ENCODE assay signal across 12 cellular contexts in the genomic region with DNA sequence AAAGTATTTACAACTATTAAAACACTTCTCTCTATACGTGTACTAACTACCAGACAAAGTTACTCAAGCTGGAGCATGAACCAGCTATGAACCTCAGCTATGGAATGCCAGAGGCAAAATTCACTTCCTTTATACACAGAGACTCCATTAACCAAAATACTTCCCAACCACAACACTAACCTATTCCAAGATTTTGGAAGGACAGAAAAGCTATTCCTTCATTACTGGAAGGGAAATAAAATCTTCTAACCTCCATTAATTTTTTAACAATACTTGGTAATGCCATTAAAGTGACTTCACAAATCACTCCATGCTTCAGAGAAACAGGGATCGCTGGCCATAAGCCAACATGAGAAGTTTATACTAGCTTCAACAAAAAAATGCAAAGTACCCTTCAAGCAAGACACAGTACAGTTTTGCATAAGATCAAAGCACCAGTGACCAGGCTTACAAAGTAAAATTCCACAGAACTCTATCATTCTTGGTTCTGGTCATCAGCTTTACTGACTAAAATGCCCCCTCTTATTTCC. TPM values are rescaled to one million over a fixed set of nuclear protein-coding genes. Genes with fewer than 3 reads are reported as not detected.
DNase-seq lines count a peak whose midpoint lies in the region; ATAC-seq, FAIRE-seq and TF ChIP-seq lines count a peak whose summit lies in the region.
"Had no signal": no experiment of that assay in that cellular context is flagged by ENCODE, and none has a peak within 500 bp of the region (broad histone marks: within the 10 kb centered on the region; RNA-seq: fewer than 3 reads in every experiment).

No MANE protein-coding gene starts in this region.

- H2AFZ ChIP-seq in K562 (ENCODE audit: low read depth, low read length) = no peak overlapping the region

- H3K36me3 ChIP-seq in HUES64 (ENCODE audit: insufficient read depth, low read length) (peaks cover 44% of the 10 kb centered on the region), K562 (ENCODE audit: control insufficient read depth, insufficient read depth, low read length) (peaks cover 70% of the 10 kb centered on the region), lung (ENCODE audit: control insufficient read depth in 2 of 2, insufficient read depth in 2 of 2, low read length in 2 of 2) (peaks cover 10 to 11% of the 10 kb centered on the region in 2 donors)

- H3K27me3 ChIP-seq in HUES64 (ENCODE audit: insufficient read depth, low read length) (no peaks in the 10 kb centered on the region), K562 (ENCODE audit: control insufficient read depth in 2 of 2, insufficient read depth in 2 of 2, low read length in 2 of 2) (no peaks in the 10 kb centered on the region), lung (ENCODE audit: control insufficient read depth, insufficient read depth) (no peaks in the 10 kb centered on the region)

- H3K9ac ChIP-seq in HUES64 (ENCODE audit: low read depth, low read length) (no peak overlapping the region), K562 (ENCODE audit: insufficient read depth in 1 of 2, low read depth in 2 of 2, low read length in 2 of 2) (no peak overlapping the region)

- TF ChIP-seq CTCF in AG09319 (IDR thresholded peaks at IDR 0.05; ENCODE audit: low read depth, low read length) (no peak), K562 (IDR thresholded peaks at IDR 0.05 in 2 of 3, conservative IDR thresholded peaks at IDR 0.05 in 1 of 3; ENCODE audit: insufficient read depth in 2 of 3, low read depth in 1 of 3, low read length in 3 of 3) (no peak), lung (IDR thresholded peaks at IDR 0.05; ENCODE audit: control extremely low read depth, extremely low read depth) (no peak)

- in situ Hi-C loops in K562 (cut with MboI) = no loop called here

- CTCF ChIA-PET in K562 (lab: Yijun Ruan, JAX; ENCODE audit: low intra/inter-chr PET ratio) = no interaction called here

- BruUV-seq in K562 (replicated peaks; lab: Mats Ljungman, UMichigan) = no TSS peak

- H3K4me1 ChIP-seq in HUES64 (ENCODE audit: insufficient read depth, low read length) = peaks cover 22% of the 10 kb centered on the region
- H3K4me1 ChIP-seq in K562 (replicated peaks in 1 of 2; ENCODE audit: control insufficient read depth in 2 of 2, insufficient read depth in 2 of 2, low read length in 2 of 2) = no peaks in the 10 kb centered on the region
- H3K4me1 ChIP-seq in lung (ENCODE audit: control insufficient read depth in 2 of 2, insufficient read depth in 2 of 2, low read length in 2 of 2) = peaks cover 4 to 40% of the 10 kb centered on the region in 2 donors

- intact Hi-C loops in K562 (cut with micrococcal nuclease) = no loop called here

- no peaks in the 10 kb centered on the region for H3K9me3 ChIP-seq in HUES64 (ENCODE audit: insufficient read depth, low read depth, low read length)
- H3K9me3 ChIP-seq in K562 (replicated peaks; ENCODE audit: control insufficient read depth, insufficient read depth, low read depth, low read length) = no peaks in the 10 kb centered on the region
- H3K9me3 ChIP-seq in lung (ENCODE audit: control insufficient read depth in 2 of 2, insufficient read depth in 1 of 2, low read length in 1 of 2) = no peaks in the 10 kb centered on the region

- FAIRE-seq in K562 (lab: Jason Lieb, UNC) = peak; percentile 55
- FAIRE-seq: H1 had no signal

- no peak overlapping the region for H3K4me2 ChIP-seq in K562 (ENCODE audit: insufficient read depth, low read length)

- DNase-seq in AG09319 (ENCODE audit: extremely low read depth, low read depth) = peak; percentile 54
- DNase-seq in K562 (ENCODE audit: extremely low read depth in 1 of 4, low spot score in 3 of 4) = no peak
- DNase-seq in lung (ENCODE audit: low spot score) = no peak
- no peak for DNase-seq in pons (ENCODE audit: low spot score)
- DNase-seq in stimulated activated CD4-positive, alpha-beta T cell treated with anti-CD3 and anti-CD28 coated beads, Interleukin-4, amount 100 ng/mL, for 4 hours = no peak
- no peak for DNase-seq in caudate nucleus (lab: John Stamatoyannopoulos, UW)
- DNase-seq: activated naive CD4-positive, alpha-beta T cell treated with anti-CD3 and anti-CD28 coated beads for 36 hours; GDM1; KBM-7 had no signal

- peaks cover 43% of the 10 kb centered on the region for H4K20me1 ChIP-seq in K562 (replicated peaks; ENCODE audit: control insufficient read depth, insufficient read depth, low read length)

- H3K4me3 ChIP-seq in HUES64 (ENCODE audit: low read length) (no peak overlapping the region), K562 (no peak overlapping the region), lung (no peak overlapping the region)

- no peak for TF ChIP-seq EP300 in K562 (IDR thresholded peaks at IDR 0.05; ENCODE audit: low read length)

- TF ChIP-seq POLR2A in K562 (conservative IDR thresholded peaks at IDR 0.05) = no peak

- ATAC-seq in K562 (no peak), lung (ENCODE audit: insufficient read depth, low FRiP score) (peak; percentile 43), GM18870 (IDR thresholded peaks at IDR 0.05; ENCODE audit: unreplicated experiment) (no peak)

- WGBS in HUES64 = 91% methylated on average over 2 of the region's 2 CpGs
- 83% methylated on average over 2 of the region's 2 CpGs for WGBS in K562 (ENCODE audit: insufficient coverage, low coverage, missing lambda C conversion rate)
- WGBS in lung, 2 donors = 46 to 64% methylated on average over 2 of the region's 2 CpGs

- no peak for TF ChIP-seq RAD21 in K562 (CRISPR knock-in tag; conservative IDR thresholded peaks at IDR 0.05 in 1 of 2, IDR thresholded peaks at IDR 0.05 in 1 of 2)

- POLR2A ChIA-PET in K562 (lab: Yijun Ruan, JAX) = interaction anchor here (0.7 to 2.6 kb wide), 7 partner anchors 9 to 58 kb away, joined by 3 to 6 read pairs (median 4); no protein-coding TSS in a partner anchor

- peak overlapping the region; percentile 1; the same call in 1 of the 2 replicates for H3K27ac ChIP-seq in HUES64 (ENCODE audit: low read depth, low read length)
- H3K27ac ChIP-seq in K562 (ENCODE audit: extremely low read depth, low read depth, low read length) = no peak overlapping the region
- H3K27ac ChIP-seq in lung (ENCODE audit: low read depth in 1 of 2, low read length in 1 of 2) = no peak overlapping the region
- no peak overlapping the region for H3K27ac ChIP-seq in caudate nucleus (ENCODE audit: low read depth, low read length)

- H3K79me2 ChIP-seq in K562 (ENCODE audit: control insufficient read depth, insufficient read depth, low read length) = peaks cover 97% of the 10 kb centered on the region

- no peaks in the 10 kb centered on the region for H3K9me1 ChIP-seq in K562 (ENCODE audit: control insufficient read depth, insufficient read depth, low read length)

TF ChIP-seq in K562, 482 proteins besides CTCF, POLR2A, EP300 and RAD21:
- TF ChIP-seq, protein P1, sequence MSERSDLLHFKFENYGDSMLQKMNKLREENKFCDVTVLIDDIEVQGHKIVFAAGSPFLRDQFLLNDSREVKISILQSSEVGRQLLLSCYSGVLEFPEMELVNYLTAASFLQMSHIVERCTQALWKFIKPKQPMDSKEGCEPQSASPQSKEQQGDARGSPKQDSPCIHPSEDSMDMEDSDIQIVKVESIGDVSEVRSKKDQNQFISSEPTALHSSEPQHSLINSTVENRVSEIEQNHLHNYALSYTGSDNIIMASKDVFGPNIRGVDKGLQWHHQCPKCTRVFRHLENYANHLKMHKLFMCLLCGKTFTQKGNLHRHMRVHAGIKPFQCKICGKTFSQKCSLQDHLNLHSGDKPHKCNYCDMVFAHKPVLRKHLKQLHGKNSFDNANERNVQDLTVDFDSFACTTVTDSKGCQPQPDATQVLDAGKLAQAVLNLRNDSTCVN (CRISPR knock-in tag; IDR thresholded peaks at IDR 0.05) = no peak
- peak; percentile 24; the same call in 1 of the 2 replicates for TF ChIP-seq NFIC (IDR thresholded peaks at IDR 0.05)
- no peak for TF ChIP-seq CREB1 (IDR thresholded peaks at IDR 0.05)
- no peak for TF ChIP-seq CREB1 (CRISPR knock-in tag; IDR thresholded peaks at IDR 0.05)
- no peak for TF ChIP-seq NFXL1 (CRISPR knock-in tag; IDR thresholded peaks at IDR 0.05)
TF ChIP-seq in K562: peak in this region for 1.

RNA-seq across cellular contexts. Expression of a gene that starts 58.0 kb away (rescaled TPM):
- 55.7 TPM for polyA plus RNA-seq in HUES64 (2013, experiment 1 of 2)
- polyA plus RNA-seq in HUES64 (2013, experiment 2 of 2) = 62.9 TPM
- total RNA-seq in K562 (2011; cell fraction: chromatin; rRNA removed; ENCODE audit: low replicate concordance) = 260 and 263 TPM in 2 replicates
- 122 and 134 TPM in 2 replicates for total RNA-seq in K562 (2011; cell fraction: nucleolus; rRNA removed)
- 144 and 176 TPM in 2 replicates for total RNA-seq in K562 (2011; cell fraction: nucleoplasm; rRNA removed)
- total RNA-seq in K562 (2014; rRNA removed) (42.9 and 56.3 TPM in 2 replicates), K562 (2014; rRNA removed; fragmentation: Illumina TruSeq; extraction: Trizol) (60.1 and 66.4 TPM in 2 replicates), K562 (2015; rRNA removed; fragmentation: Illumina TruSeq; extraction: Trizol) (55.6 and 56.6 TPM in 2 replicates), K562 (2021) (101 and 104 TPM in 2 replicates), lung (100 to 1,000 TPM in 1 of 2 donors, 10 to 100 TPM in 1; 99.1 to 125 TPM)
- polyA plus RNA-seq in K562 (2011; rRNA removed) (55.7 and 64.3 TPM in 2 replicates), K562 (2014; fragmentation: Illumina TruSeq; extraction: Trizol) (52.1 and 60.9 TPM in 2 replicates), K562 (2014; fragmentation: Nextera tagmentation; extraction: Ambion mirVana) (10 to 100 TPM; 37.7 to 43.8 TPM), K562 (2014; rRNA removed) (46.4 and 49.5 TPM in 2 replicates), lung (10 to 100 TPM; 24.7 to 34.8 TPM)
- polyA plus RNA-seq in K562 (2011; cell fraction: cytosol; rRNA removed) = 84.5 and 95.2 TPM in 2 replicates
- 131 and 181 TPM in 2 replicates for polyA plus RNA-seq in K562 (2011; cell fraction: nucleus; rRNA removed)
- 60.3 and 92.8 TPM in 2 replicates for polyA plus RNA-seq in K562 (2012)
- 300 and 362 TPM in 2 replicates for polyA minus RNA-seq in K562 (2011; rRNA and poly(A)+ RNA removed)
- 93.9 and 117 TPM in 2 replicates for polyA minus RNA-seq in K562 (2011; cell fraction: cytosol; rRNA and poly(A)+ RNA removed)
- 116 and 133 TPM in 2 replicates for polyA minus RNA-seq in K562 (2011; cell fraction: nucleus; rRNA and poly(A)+ RNA removed)
